18 cellular contexts compared by ENCODE assay signal in the genomic region with DNA sequence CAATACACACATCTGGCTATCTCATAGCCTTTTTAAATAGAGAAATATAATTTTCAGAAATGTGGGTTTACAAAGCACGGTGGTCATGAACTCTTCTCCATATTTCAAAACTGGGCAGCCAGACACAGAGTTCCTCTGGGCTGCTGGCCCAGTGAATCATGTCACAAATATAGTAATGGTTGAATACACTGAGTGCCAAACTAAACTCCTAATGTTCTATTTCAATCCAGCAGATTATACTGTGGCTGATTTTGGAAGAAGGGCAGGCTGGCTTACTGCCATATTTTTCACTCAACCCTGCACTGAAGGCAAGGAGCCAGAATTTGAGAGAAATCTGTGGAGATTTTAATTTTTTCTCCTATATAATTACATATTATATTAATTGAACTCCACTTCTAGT. TPM values are rescaled to one million over a fixed set of nuclear protein-coding genes. Genes with fewer than 3 reads are reported as not detected.
DNase-seq lines count a peak whose midpoint lies in the region; ATAC-seq lines count a peak whose summit lies in the region.
"Had no signal": no experiment of that assay in that cellular context is flagged by ENCODE, and none has a peak within 500 bp of the region (broad histone marks: within the 10 kb centered on the region; RNA-seq: fewer than 3 reads in every experiment).

No MANE protein-coding gene starts in this region.

- intact Hi-C loops in Right ventricle myocardium inferior (cut with DNase I): no loop called here

- DNase-seq in DMS79 (lab: John Stamatoyannopoulos, UW) (peak; percentile 41), NCI-H446 treated with DMSO at 0.1 percent for 48 hours (lab: John Stamatoyannopoulos, UW) (peak; percentile 92), Right ventricle myocardium inferior (ENCODE audit: missing footprints) (no peak), occipital lobe (lab: John Stamatoyannopoulos, UW) (peak; percentile 1), NCI-H526 treated with DMSO at 0.1 percent for 48 hours (lab: John Stamatoyannopoulos, UW) (no peak)
- no peak for DNase-seq in activated CD4-positive, alpha-beta T cell treated with anti-CD3 and anti-CD28 coated beads for 1 hour
- no peak for DNase-seq in activated CD4-positive, alpha-beta T cell treated with anti-CD3 and anti-CD28 coated beads for 48 hours
- DNase-seq: activated CD4-positive, alpha-beta T cell treated with anti-CD3 and anti-CD28 coated beads for 36 hours; activated T-cell treated with anti-CD3 and anti-CD28 coated beads, Interleukin-2, amount 50 U/mL, for 1 hour; lower lobe of right lung; NCI-H187; retina; stimulated activated CD4-positive, alpha-beta T cell treated with anti-CD3 and anti-CD28 coated beads, Interleukin-4, amount 100 ng/mL, for 24 hours; transverse colon had no signal

- ATAC-seq in Right ventricle myocardium inferior: peak; percentile 96
- ATAC-seq in GM19023 (IDR thresholded peaks at IDR 0.05; ENCODE audit: unreplicated experiment): no peak
- ATAC-seq: activated CD4-positive, alpha-beta T cell treated with anti-CD3 and anti-CD28 coated beads for 36 hours; K562; lower lobe of right lung; natural killer cell treated with Interleukin-12 subunit alpha and Interleukin-12 subunit beta and Interleukin-15 and Interleukin-18, amount 100 ng/mL, for 72 hours had no signal

RNA-seq across cellular contexts. Expression of a gene that starts 17.1 kb away (rescaled TPM):
- total RNA-seq in Right ventricle myocardium inferior (not detected), occipital lobe (not detected)
- total RNA-seq: activated CD4-positive, alpha-beta T cell treated with anti-CD3 and anti-CD28 coated beads for 36 hours; K562; lower lobe of right lung; natural killer cell treated with Interleukin-12 subunit alpha and Interleukin-12 subunit beta and Interleukin-15 and Interleukin-18, amount 100 ng/mL, for 72 hours; SJCRH30; transverse colon had no signal

RNA-seq across cellular contexts. Expression of a gene that starts 23.6 kb away (rescaled TPM):
- not detected for total RNA-seq in Right ventricle myocardium inferior
- total RNA-seq in occipital lobe: not detected
- total RNA-seq: activated CD4-positive, alpha-beta T cell treated with anti-CD3 and anti-CD28 coated beads for 36 hours; K562; lower lobe of right lung; natural killer cell treated with Interleukin-12 subunit alpha and Interleukin-12 subunit beta and Interleukin-15 and Interleukin-18, amount 100 ng/mL, for 72 hours; SJCRH30; transverse colon had no signal

RNA-seq across cellular contexts. Expression of a gene that starts 30.2 kb away (rescaled TPM):
- total RNA-seq in Right ventricle myocardium inferior (not detected), occipital lobe (not detected)
- total RNA-seq: activated CD4-positive, alpha-beta T cell treated with anti-CD3 and anti-CD28 coated beads for 36 hours; K562; lower lobe of right lung; natural killer cell treated with Interleukin-12 subunit alpha and Interleukin-12 subunit beta and Interleukin-15 and Interleukin-18, amount 100 ng/mL, for 72 hours; SJCRH30; transverse colon had no signal

RNA-seq across cellular contexts. Expression of a gene that starts 36.8 kb away (rescaled TPM):
- total RNA-seq in Right ventricle myocardium inferior (not detected), occipital lobe (not detected)
- total RNA-seq: activated CD4-positive, alpha-beta T cell treated with anti-CD3 and anti-CD28 coated beads for 36 hours; K562; lower lobe of right lung; natural killer cell treated with Interleukin-12 subunit alpha and Interleukin-12 subunit beta and Interleukin-15 and Interleukin-18, amount 100 ng/mL, for 72 hours; SJCRH30; transverse colon had no signal

RNA-seq across cellular contexts. Expression of a gene that starts 43.3 kb away (rescaled TPM):
- not detected for total RNA-seq in Right ventricle myocardium inferior
- total RNA-seq in occipital lobe: not detected
- total RNA-seq: activated CD4-positive, alpha-beta T cell treated with anti-CD3 and anti-CD28 coated beads for 36 hours; K562; lower lobe of right lung; natural killer cell treated with Interleukin-12 subunit alpha and Interleukin-12 subunit beta and Interleukin-15 and Interleukin-18, amount 100 ng/mL, for 72 hours; SJCRH30; transverse colon had no signal

Comparison
In these comparisons a context has a peak if more than half of its experiments do, and no peak if none do; other contexts are left out.
1. DNase-seq: peak in DMS79 (single experiment), NCI-H446 treated with DMSO at 0.1 percent for 48 hours (single experiment) and occipital lobe (single experiment); none in Right ventricle myocardium inferior (single experiment), activated CD4-positive, alpha-beta T cell treated with anti-CD3 and anti-CD28 coated beads for 1 hour (single experiment), activated CD4-positive, alpha-beta T cell treated with anti-CD3 and anti-CD28 coated beads for 48 hours (single experiment) and NCI-H526 treated with DMSO at 0.1 percent for 48 hours (single experiment).